ENCODE assay signal across 19 cellular contexts in the genomic region with DNA sequence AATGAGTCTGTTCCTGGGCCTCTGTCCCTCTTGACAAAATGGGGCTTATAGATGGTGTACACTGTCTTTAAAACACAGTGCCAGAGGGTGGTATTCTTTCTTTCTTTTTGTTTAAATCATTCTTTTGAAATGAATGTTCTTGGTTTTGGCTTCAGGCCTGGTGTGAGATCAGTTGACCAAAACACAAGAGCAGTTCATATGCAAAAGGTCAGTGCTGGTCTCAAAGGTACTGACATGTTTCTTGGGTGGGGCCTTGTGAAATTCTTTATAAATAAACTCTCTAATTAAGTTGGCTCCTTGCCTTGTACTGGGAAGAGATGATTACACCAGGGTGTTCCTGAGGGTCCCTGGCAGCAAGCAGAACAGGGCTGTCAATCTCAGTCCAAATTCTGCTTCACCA.
A peak's percentile ranks its signal among the peaks of the same experiment; 100 is the strongest.
DNase-seq lines count a peak whose midpoint lies in the region; ATAC-seq, FAIRE-seq and TF ChIP-seq lines count a peak whose summit lies in the region.
"Had no signal": no experiment of that assay in that cellular context is flagged by ENCODE, and none has a peak within 500 bp of the region (broad histone marks: within the 10 kb centered on the region; RNA-seq: fewer than 3 reads in every experiment).

No MANE protein-coding gene starts in this region.

- H3K4me2 ChIP-seq in HepG2 (ENCODE audit: low read depth, low read length) = no peak overlapping the region; the same call in 1 of the 2 replicates

- no peaks in the 10 kb centered on the region for H3K9me3 ChIP-seq in esophagus squamous epithelium
- H3K9me3 ChIP-seq in HepG2 (ENCODE audit: low read length) = no peaks in the 10 kb centered on the region
- H3K9me3 ChIP-seq in vagina = no peaks in the 10 kb centered on the region
- H3K9me3 ChIP-seq in kidney (ENCODE audit: control insufficient read depth in 1 of 2, low read length in 2 of 2) = no peaks in the 10 kb centered on the region

- H3K79me2 ChIP-seq in HepG2 (ENCODE audit: insufficient read depth, low read length) = no peaks in the 10 kb centered on the region

- TF ChIP-seq CTCF in esophagus squamous epithelium (IDR thresholded peaks at IDR 0.05) (no peak), HepG2 (CRISPR knock-in tag; IDR thresholded peaks at IDR 0.05) (no peak), vagina (IDR thresholded peaks at IDR 0.05) (no peak), kidney (IDR thresholded peaks at IDR 0.05; ENCODE audit: borderline replicate concordance, extremely low read depth, insufficient read depth) (no peak)

- H2AFZ ChIP-seq in HepG2 (ENCODE audit: low read length) = no peak overlapping the region

- CTCF ChIA-PET in HepG2 (lab: Yijun Ruan, JAX; ENCODE audit: low intra/inter-chr PET ratio, low total read pairs) = no interaction called here

- no peaks in the 10 kb centered on the region for H3K36me3 ChIP-seq in esophagus squamous epithelium
- H3K36me3 ChIP-seq in HepG2 (replicated peaks in 1 of 2; ENCODE audit: control insufficient read depth in 1 of 2, insufficient read depth in 2 of 2, low read length in 2 of 2) = no peaks in the 10 kb centered on the region
- no peaks in the 10 kb centered on the region for H3K36me3 ChIP-seq in vagina
- no peaks in the 10 kb centered on the region for H3K36me3 ChIP-seq in kidney (ENCODE audit: control insufficient read depth in 1 of 2, insufficient read depth in 2 of 2, low read length in 2 of 2)

- peak; percentile 51 for ATAC-seq in Right ventricle myocardium inferior
- ATAC-seq in HepG2 = no peak
- ATAC-seq: activated CD4-positive, alpha-beta T cell treated with anti-CD3 and anti-CD28 coated beads for 36 hours; activated T-cell treated with anti-CD3 and anti-CD28 coated beads, Interleukin-2, amount 50 U/mL, for 4 hours; natural killer cell had no signal

- intact Hi-C loops in Right ventricle myocardium inferior (cut with DNase I) (no loop called here), cardiac septum (cut with DNase I) (no loop called here), esophagus squamous epithelium (cut with DNase I) (no loop called here), HepG2 (cut with micrococcal nuclease; ENCODE audit: unreplicated experiment) (loop anchor here (1.0 kb wide), 1 partner anchor 24 kb away; no protein-coding TSS in a partner anchor), vagina (cut with DNase I) (loop anchor here (10.0 kb wide), 1 partner anchor 50 kb away; no protein-coding TSS in a partner anchor), kidney (cut with DNase I) (no loop called here)

- H4K20me1 ChIP-seq in HepG2 (ENCODE audit: insufficient read depth, low read length) = no peaks in the 10 kb centered on the region

- no peak for TF ChIP-seq RAD21 in HepG2 (CRISPR knock-in tag; IDR thresholded peaks at IDR 0.05)

- H3K9ac ChIP-seq in HepG2 (ENCODE audit: insufficient read depth, low read depth, low read length) (no peak overlapping the region; the same call in 1 of the 2 replicates), kidney (ENCODE audit: low read length in 2 of 2) (no peak overlapping the region)

- H3K27ac ChIP-seq in esophagus squamous epithelium (peak overlapping the region in 3 of 4 donors; percentile 34 to 75 (median 67)), HepG2 (ENCODE audit: extremely low read length, insufficient read depth, low read length) (peak overlapping the region; percentile 71), vagina (peak overlapping the region; percentile 63), kidney (ENCODE audit: low read depth in 2 of 2, low read length in 2 of 2) (no peak overlapping the region)

- BruUV-seq in HepG2 (replicated peaks; lab: Mats Ljungman, UMichigan) = no TSS peak

- POLR2A ChIA-PET in HepG2 (lab: Yijun Ruan, JAX) = interaction anchor here (1.0 to 4.9 kb wide), 12 partner anchors 10 to 210 kb away, joined by 3 to 143 read pairs (median 10); no protein-coding TSS in a partner anchor

- H3K4me1 ChIP-seq in esophagus squamous epithelium (peaks cover 0 to 21% (median 14%) of the 10 kb centered on the region in 3 donors), HepG2 (ENCODE audit: insufficient read depth, low read length) (peaks cover 60% of the 10 kb centered on the region), vagina (peaks cover 45% of the 10 kb centered on the region), kidney (ENCODE audit: control insufficient read depth in 1 of 2, insufficient read depth in 1 of 2, low read depth in 1 of 2, low read length in 2 of 2) (peaks cover under 1 to 7% of the 10 kb centered on the region in 2 donors)

- in situ Hi-C loops in HepG2 (cut with HindIII; ENCODE audit: extremely low pct_ligation_motif_present, low pct_unique_long_range_greater_than_20kb) = no loop called here

- TF ChIP-seq POLR2A in esophagus squamous epithelium (IDR thresholded peaks at IDR 0.05) (no peak), HepG2 (IDR thresholded peaks at IDR 0.05; ENCODE audit: insufficient read depth in 1 of 2, low read depth in 2 of 2, low read length in 2 of 2) (no peak), vagina (IDR thresholded peaks at IDR 0.05) (no peak)

- FAIRE-seq in HepG2 (lab: Jason Lieb, UNC) (no peak), kidney (lab: Jason Lieb, UNC) (no peak)

- H3K4me3 ChIP-seq in esophagus squamous epithelium (no peak overlapping the region), HepG2 (replicated peaks in 1 of 3; ENCODE audit: insufficient read depth in 1 of 3, low read depth in 2 of 3, low read length in 3 of 3) (no peak overlapping the region), vagina (no peak overlapping the region), kidney (ENCODE audit: low read length in 2 of 2) (no peak overlapping the region)

- H3K27me3 ChIP-seq in esophagus squamous epithelium (no peaks in the 10 kb centered on the region), HepG2 (ENCODE audit: control insufficient read depth in 1 of 2, insufficient read depth in 2 of 2, low read length in 2 of 2) (no peaks in the 10 kb centered on the region), vagina (no peaks in the 10 kb centered on the region)

- DNase-seq in Right ventricle myocardium inferior (ENCODE audit: missing footprints) (no peak), cardiac septum (ENCODE audit: low spot score) (no peak), esophagus squamous epithelium (lab: John Stamatoyannopoulos, UW) (no peak), HepG2 (ENCODE audit: low spot score) (no peak), vagina (ENCODE audit: extremely low spot score in 2 of 2) (no peak), NCI-H1092 treated with DMSO at 0.1 percent for 48 hours (lab: John Stamatoyannopoulos, UW) (no peak), NCI-H146 treated with DMSO at 0.1 percent for 48 hours (lab: John Stamatoyannopoulos, UW; ENCODE audit: unreplicated experiment) (no peak), kidney (no peak)
- DNase-seq: ACHN; activated CD4-positive, alpha-beta T cell treated with anti-CD3 and anti-CD28 coated beads for 36 hours; activated T-cell treated with anti-CD3 and anti-CD28 coated beads, Interleukin-2, amount 50 U/mL, for 4 hours; amygdala; HCEC 1CT; hippocampal formation; KBM-7; natural killer cell; NCI-H146; stimulated activated naive CD4-positive, alpha-beta T cell treated with Interleukin-2 at 50 U/mL for 16 hours; T-helper 1 cell had no signal

- TF ChIP-seq EP300 in HepG2 (IDR thresholded peaks at IDR 0.05; ENCODE audit: low read depth in 2 of 2, low read length in 2 of 2) (no peak), HepG2 (CRISPR knock-in tag; IDR thresholded peaks at IDR 0.05; ENCODE audit: borderline replicate concordance) (no peak)

TF ChIP-seq in HepG2, 621 proteins besides CTCF, POLR2A, EP300 and RAD21:
- TF ChIP-seq PHF20 (CRISPR knock-in tag; IDR thresholded peaks at IDR 0.05) (no peak), ZFP82 (CRISPR knock-in tag; IDR thresholded peaks at IDR 0.05; ENCODE audit: borderline replicate concordance) (0 out of 2 replicates have a peak, but pooled peaks have one; percentile 5), DPF2 (CRISPR knock-in tag; IDR thresholded peaks at IDR 0.05; ENCODE audit: borderline replicate concordance, low read depth) (no peak), NFE2 (CRISPR knock-in tag; IDR thresholded peaks at IDR 0.05) (no peak)

Comparison
In these comparisons a context has a peak if more than half of its experiments do, and no peak if none do; other contexts are left out.
1. H3K27ac ChIP-seq: peak in esophagus squamous epithelium (3 of 4), HepG2 (single experiment) and vagina (single experiment); none in kidney (0 of 2).
2. intact Hi-C loops: an anchor here in HepG2 (1.0 kb wide) and vagina (10.0 kb wide); none called in Right ventricle myocardium inferior, cardiac septum, esophagus squamous epithelium and kidney.